1 cellular context compared by ENCODE assay signal in the genomic region with DNA sequence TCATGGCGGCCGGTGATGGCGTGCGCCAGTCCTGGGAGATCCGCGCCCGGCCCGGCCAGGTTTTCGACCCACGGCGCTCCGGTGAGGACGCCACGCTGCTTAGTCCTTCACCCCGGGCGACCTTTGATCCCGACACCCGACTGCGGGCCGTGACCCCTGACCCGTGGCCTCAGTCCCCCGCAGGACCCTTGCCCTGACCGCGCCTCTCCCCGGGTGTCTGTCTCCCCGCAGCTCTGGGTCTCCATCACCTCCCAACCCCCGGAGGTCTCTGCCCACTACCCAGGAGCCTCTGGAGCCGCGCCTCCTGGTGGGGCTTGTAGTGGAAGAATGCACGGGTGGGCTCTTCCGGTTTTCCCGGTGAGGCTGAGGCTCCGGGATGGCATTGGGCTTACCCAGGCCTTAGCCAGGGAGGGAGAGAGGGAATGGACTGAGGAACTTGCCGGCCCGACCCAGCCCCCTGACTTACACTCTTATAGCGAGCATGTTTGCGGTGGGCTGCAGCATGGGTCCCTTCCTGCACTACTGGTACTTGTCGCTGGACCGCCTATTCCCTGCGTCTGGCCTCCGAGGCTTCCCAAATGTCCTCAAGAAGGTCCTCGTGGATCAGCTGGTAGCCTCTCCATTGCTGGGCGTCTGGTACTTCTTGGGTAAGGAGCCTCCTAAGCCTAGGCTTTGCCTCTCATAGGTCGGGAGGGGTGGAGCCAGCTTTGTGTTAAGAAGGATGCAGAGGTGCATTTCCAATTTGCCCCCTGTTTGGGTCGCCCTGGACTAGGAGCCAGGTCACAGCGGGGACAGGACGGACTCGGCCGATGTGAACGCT.
TF ChIP-seq lines count a peak whose summit lies in the region.

No MANE protein-coding gene starts in this region.

TF ChIP-seq in K562, 482 proteins besides CTCF, POLR2A, EP300 and RAD21 (continued from another document and continues in another):
- TF ChIP-seq TBL1XR1 (IDR thresholded peaks at IDR 0.05; ENCODE audit: low read length in 2 of 2) (0 out of 4 replicates have a peak, but pooled peaks of 1 of the 2 experiments have one; percentile 34), KLF6 (CRISPR knock-in tag; IDR thresholded peaks at IDR 0.05; ENCODE audit: borderline replicate concordance) (no peak), ZNF41 (CRISPR knock-in tag; conservative IDR thresholded peaks at IDR 0.05) (no peak), TAL1 (IDR thresholded peaks at IDR 0.05) (no peak), MYC (IDR thresholded peaks at IDR 0.05; ENCODE audit: low read depth, low read length) (0 out of 2 replicates have a peak, but pooled peaks have one; percentile 8), MYC (CRISPR knock-in tag; IDR thresholded peaks at IDR 0.05; ENCODE audit: borderline replicate concordance, low read depth) (0 out of 2 replicates have a peak, but pooled peaks have one; percentile 65), SAFB (IDR thresholded peaks at IDR 0.05; ENCODE audit: borderline replicate concordance, low read depth, low read length) (0 out of 2 replicates have a peak, but pooled peaks have one; percentile 17), PHF21A (IDR thresholded peaks at IDR 0.05; ENCODE audit: borderline replicate concordance, low read depth) (no peak), ZBTB43 (CRISPR knock-in tag; IDR thresholded peaks at IDR 0.05) (0 out of 2 replicates have a peak, but pooled peaks have one; percentile 89), RBBP5 (IDR thresholded peaks at IDR 0.05; ENCODE audit: borderline replicate concordance, insufficient read depth, low read length, poor library complexity, severe bottlenecking) (peak; percentile 66), ELF4 (CRISPR knock-in tag; IDR thresholded peaks at IDR 0.05) (no peak), SP1 (CRISPR knock-in tag; IDR thresholded peaks at IDR 0.05) (no peak; the same call in 1 of the 2 replicates), ZC3H4 (CRISPR knock-in tag; IDR thresholded peaks at IDR 0.05; ENCODE audit: borderline replicate concordance) (peak; percentile 86; the same call in 1 of the 2 replicates), C11orf30 (IDR thresholded peaks at IDR 0.05; ENCODE audit: low read depth) (no peak), ZNF311 (CRISPR knock-in tag; IDR thresholded peaks at IDR 0.05) (no peak), ZBTB8A (IDR thresholded peaks at IDR 0.05; ENCODE audit: partially characterized antibody) (no peak), SAP30 (IDR thresholded peaks at IDR 0.05; ENCODE audit: borderline replicate concordance, insufficient read depth, low read depth, low read length, poor library complexity, severe bottlenecking) (peak; percentile 70), ZNF143 (CRISPR knock-in tag; IDR thresholded peaks at IDR 0.05) (0 out of 2 replicates have a peak, but pooled peaks have one; percentile 47), YBX1 (IDR thresholded peaks at IDR 0.05) (no peak), KAT7 (CRISPR knock-in tag; IDR thresholded peaks at IDR 0.05; ENCODE audit: borderline replicate concordance) (no peak), MCM7 (IDR thresholded peaks at IDR 0.05) (no peak), NEUROD1 (IDR thresholded peaks at IDR 0.05; ENCODE audit: borderline replicate concordance, low read depth, low read length, partially characterized antibody) (no peak), EGR1 (conservative IDR thresholded peaks at IDR 0.05) (no peak), STAG1 (CRISPR knock-in tag; IDR thresholded peaks at IDR 0.05; ENCODE audit: borderline replicate concordance) (no peak), PHB (CRISPR knock-in tag; IDR thresholded peaks at IDR 0.05) (no peak), RAD51 (IDR thresholded peaks at IDR 0.05; ENCODE audit: borderline replicate concordance, low read depth) (no peak), DNMT1 (IDR thresholded peaks at IDR 0.05) (no peak), TAF1 (IDR thresholded peaks at IDR 0.05; ENCODE audit: control insufficient read depth, extremely low read depth, insufficient read depth, low read length, severe bottlenecking) (no peak), ZNF184 (CRISPR knock-in tag; IDR thresholded peaks at IDR 0.05) (no peak), CAMTA2 (CRISPR knock-in tag; conservative IDR thresholded peaks at IDR 0.05) (no peak), THAP7 (CRISPR knock-in tag; IDR thresholded peaks at IDR 0.05) (no peak), FIP1L1 (IDR thresholded peaks at IDR 0.05; ENCODE audit: low read depth, low read length, poor library complexity, severe bottlenecking) (peak; percentile 57), ZNF232 (CRISPR knock-in tag; IDR thresholded peaks at IDR 0.05) (0 out of 2 replicates have a peak, but pooled peaks have one; percentile 33), ZNF445 (CRISPR knock-in tag; IDR thresholded peaks at IDR 0.05; ENCODE audit: low read depth) (no peak), PTBP1 (IDR thresholded peaks at IDR 0.05; ENCODE audit: low read depth, low read length) (peak; percentile 88)
- TF ChIP-seq, protein P1, sequence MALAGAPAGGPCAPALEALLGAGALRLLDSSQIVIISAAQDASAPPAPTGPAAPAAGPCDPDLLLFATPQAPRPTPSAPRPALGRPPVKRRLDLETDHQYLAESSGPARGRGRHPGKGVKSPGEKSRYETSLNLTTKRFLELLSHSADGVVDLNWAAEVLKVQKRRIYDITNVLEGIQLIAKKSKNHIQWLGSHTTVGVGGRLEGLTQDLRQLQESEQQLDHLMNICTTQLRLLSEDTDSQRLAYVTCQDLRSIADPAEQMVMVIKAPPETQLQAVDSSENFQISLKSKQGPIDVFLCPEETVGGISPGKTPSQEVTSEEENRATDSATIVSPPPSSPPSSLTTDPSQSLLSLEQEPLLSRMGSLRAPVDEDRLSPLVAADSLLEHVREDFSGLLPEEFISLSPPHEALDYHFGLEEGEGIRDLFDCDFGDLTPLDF (CRISPR knock-in tag; IDR thresholded peaks at IDR 0.05), result peak; percentile 46; the same call in 1 of the 2 replicates
- TF ChIP-seq, protein P2, sequence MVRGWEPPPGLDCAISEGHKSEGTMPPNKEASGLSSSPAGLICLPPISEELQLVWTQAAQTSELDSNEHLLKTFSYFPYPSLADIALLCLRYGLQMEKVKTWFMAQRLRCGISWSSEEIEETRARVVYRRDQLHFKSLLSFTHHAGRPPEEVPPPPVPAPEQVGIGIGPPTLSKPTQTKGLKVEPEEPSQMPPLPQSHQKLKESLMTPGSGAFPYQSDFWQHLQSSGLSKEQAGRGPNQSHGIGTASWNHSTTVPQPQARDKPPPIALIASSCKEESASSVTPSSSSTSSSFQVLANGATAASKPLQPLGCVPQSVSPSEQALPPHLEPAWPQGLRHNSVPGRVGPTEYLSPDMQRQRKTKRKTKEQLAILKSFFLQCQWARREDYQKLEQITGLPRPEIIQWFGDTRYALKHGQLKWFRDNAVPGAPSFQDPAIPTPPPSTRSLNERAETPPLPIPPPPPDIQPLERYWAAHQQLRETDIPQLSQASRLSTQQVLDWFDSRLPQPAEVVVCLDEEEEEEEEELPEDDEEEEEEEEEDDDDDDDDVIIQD (CRISPR knock-in tag; IDR thresholded peaks at IDR 0.05), result no peak
- TF ChIP-seq, protein P3, sequence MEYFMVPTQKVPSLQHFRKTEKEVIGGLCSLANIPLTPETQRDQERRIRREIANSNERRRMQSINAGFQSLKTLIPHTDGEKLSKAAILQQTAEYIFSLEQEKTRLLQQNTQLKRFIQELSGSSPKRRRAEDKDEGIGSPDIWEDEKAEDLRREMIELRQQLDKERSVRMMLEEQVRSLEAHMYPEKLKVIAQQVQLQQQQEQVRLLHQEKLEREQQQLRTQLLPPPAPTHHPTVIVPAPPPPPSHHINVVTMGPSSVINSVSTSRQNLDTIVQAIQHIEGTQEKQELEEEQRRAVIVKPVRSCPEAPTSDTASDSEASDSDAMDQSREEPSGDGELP (CRISPR knock-in tag; IDR thresholded peaks at IDR 0.05; ENCODE audit: borderline replicate concordance), result peak; percentile 47; the same call in 1 of the 2 replicates
- TF ChIP-seq, protein P4, sequence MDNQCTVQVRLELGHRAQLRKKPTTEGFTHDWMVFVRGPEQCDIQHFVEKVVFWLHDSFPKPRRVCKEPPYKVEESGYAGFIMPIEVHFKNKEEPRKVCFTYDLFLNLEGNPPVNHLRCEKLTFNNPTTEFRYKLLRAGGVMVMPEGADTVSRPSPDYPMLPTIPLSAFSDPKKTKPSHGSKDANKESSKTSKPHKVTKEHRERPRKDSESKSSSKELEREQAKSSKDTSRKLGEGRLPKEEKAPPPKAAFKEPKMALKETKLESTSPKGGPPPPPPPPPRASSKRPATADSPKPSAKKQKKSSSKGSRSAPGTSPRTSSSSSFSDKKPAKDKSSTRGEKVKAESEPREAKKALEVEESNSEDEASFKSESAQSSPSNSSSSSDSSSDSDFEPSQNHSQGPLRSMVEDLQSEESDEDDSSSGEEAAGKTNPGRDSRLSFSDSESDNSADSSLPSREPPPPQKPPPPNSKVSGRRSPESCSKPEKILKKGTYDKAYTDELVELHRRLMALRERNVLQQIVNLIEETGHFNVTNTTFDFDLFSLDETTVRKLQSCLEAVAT (IDR thresholded peaks at IDR 0.05), result no peak
- TF ChIP-seq, protein P5, sequence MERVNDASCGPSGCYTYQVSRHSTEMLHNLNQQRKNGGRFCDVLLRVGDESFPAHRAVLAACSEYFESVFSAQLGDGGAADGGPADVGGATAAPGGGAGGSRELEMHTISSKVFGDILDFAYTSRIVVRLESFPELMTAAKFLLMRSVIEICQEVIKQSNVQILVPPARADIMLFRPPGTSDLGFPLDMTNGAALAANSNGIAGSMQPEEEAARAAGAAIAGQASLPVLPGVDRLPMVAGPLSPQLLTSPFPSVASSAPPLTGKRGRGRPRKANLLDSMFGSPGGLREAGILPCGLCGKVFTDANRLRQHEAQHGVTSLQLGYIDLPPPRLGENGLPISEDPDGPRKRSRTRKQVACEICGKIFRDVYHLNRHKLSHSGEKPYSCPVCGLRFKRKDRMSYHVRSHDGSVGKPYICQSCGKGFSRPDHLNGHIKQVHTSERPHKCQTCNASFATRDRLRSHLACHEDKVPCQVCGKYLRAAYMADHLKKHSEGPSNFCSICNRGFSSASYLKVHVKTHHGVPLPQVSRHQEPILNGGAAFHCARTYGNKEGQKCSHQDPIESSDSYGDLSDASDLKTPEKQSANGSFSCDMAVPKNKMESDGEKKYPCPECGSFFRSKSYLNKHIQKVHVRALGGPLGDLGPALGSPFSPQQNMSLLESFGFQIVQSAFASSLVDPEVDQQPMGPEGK (CRISPR knock-in tag; IDR thresholded peaks at IDR 0.05; ENCODE audit: borderline replicate concordance), result no peak
- TF ChIP-seq, protein P6, sequence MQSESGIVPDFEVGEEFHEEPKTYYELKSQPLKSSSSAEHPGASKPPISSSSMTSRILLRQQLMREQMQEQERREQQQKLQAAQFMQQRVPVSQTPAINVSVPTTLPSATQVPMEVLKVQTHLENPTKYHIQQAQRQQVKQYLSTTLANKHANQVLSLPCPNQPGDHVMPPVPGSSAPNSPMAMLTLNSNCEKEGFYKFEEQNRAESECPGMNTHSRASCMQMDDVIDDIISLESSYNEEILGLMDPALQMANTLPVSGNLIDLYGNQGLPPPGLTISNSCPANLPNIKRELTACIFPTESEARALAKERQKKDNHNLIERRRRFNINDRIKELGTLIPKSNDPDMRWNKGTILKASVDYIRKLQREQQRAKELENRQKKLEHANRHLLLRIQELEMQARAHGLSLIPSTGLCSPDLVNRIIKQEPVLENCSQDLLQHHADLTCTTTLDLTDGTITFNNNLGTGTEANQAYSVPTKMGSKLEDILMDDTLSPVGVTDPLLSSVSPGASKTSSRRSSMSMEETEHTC (IDR thresholded peaks at IDR 0.05), result no peak
- TF ChIP-seq, protein P7, sequence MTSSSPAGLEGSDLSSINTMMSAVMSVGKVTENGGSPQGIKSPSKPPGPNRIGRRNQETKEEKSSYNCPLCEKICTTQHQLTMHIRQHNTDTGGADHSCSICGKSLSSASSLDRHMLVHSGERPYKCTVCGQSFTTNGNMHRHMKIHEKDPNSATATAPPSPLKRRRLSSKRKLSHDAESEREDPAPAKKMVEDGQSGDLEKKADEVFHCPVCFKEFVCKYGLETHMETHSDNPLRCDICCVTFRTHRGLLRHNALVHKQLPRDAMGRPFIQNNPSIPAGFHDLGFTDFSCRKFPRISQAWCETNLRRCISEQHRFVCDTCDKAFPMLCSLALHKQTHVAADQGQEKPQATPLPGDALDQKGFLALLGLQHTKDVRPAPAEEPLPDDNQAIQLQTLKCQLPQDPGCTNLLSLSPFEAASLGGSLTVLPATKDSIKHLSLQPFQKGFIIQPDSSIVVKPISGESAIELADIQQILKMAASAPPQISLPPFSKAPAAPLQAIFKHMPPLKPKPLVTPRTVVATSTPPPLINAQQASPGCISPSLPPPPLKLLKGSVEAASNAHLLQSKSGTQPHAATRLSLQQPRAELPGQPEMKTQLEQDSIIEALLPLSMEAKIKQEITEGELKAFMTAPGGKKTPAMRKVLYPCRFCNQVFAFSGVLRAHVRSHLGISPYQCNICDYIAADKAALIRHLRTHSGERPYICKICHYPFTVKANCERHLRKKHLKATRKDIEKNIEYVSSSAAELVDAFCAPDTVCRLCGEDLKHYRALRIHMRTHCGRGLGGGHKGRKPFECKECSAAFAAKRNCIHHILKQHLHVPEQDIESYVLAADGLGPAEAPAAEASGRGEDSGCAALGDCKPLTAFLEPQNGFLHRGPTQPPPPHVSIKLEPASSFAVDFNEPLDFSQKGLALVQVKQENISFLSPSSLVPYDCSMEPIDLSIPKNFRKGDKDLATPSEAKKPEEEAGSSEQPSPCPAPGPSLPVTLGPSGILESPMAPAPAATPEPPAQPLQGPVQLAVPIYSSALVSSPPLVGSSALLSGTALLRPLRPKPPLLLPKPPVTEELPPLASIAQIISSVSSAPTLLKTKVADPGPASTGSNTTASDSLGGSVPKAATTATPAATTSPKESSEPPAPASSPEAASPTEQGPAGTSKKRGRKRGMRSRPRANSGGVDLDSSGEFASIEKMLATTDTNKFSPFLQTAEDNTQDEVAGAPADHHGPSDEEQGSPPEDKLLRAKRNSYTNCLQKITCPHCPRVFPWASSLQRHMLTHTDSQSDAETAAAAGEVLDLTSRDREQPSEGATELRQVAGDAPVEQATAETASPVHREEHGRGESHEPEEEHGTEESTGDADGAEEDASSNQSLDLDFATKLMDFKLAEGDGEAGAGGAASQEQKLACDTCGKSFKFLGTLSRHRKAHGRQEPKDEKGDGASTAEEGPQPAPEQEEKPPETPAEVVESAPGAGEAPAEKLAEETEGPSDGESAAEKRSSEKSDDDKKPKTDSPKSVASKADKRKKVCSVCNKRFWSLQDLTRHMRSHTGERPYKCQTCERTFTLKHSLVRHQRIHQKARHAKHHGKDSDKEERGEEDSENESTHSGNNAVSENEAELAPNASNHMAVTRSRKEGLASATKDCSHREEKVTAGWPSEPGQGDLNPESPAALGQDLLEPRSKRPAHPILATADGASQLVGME (CRISPR knock-in tag; IDR thresholded peaks at IDR 0.05), result peak; percentile 61; the same call in 1 of the 2 replicates
